ENCODE assay signal across 1 cellular context in the genomic region with DNA sequence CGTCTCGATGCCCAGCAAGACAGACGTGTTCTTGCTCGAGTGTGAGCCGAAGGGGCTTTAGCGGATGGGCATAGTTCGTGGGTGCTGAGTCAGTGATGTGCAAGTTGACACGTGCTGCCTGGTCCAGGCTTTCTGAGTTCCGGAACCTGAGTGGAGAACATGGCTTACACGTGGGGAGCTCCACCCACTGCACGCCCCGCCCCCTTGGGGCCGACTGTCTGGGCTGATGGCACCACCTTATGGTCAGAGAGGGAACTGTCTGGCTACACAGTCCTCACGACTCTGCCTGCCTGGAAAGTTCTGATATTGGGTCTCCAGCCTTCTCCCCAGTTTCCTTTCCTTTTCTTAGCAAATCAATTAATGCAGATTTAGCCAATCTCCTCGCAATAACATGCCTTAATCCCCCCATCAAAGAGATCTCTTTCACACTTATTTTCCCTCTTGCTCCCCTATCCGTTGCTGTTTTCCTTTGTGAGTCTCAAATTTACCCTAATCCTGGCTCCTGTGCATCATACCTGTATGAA.
TF ChIP-seq lines count a peak whose summit lies in the region.

No MANE protein-coding gene starts in this region.

TF ChIP-seq in HepG2, 621 proteins besides CTCF, POLR2A, EP300 and RAD21 (continued from another document and continues in another):
- 0 out of 2 replicates have a peak, but pooled peaks have one; percentile 86 for TF ChIP-seq SRY (CRISPR knock-in tag; IDR thresholded peaks at IDR 0.05)
- TF ChIP-seq ZNF7 (CRISPR knock-in tag; IDR thresholded peaks at IDR 0.05) = no peak
- no peak for TF ChIP-seq ZNF234 (CRISPR knock-in tag; conservative IDR thresholded peaks at IDR 0.05)
- TF ChIP-seq ARNT (IDR thresholded peaks at IDR 0.05) = no peak
- TF ChIP-seq ZNF737 (CRISPR knock-in tag; IDR thresholded peaks at IDR 0.05; ENCODE audit: borderline replicate concordance) = no peak
- no peak for TF ChIP-seq ZNF800 (CRISPR knock-in tag; IDR thresholded peaks at IDR 0.05)
- no peak for TF ChIP-seq FIP1L1 (IDR thresholded peaks at IDR 0.05; ENCODE audit: borderline replicate concordance, insufficient read depth, low read depth, low read length)
- TF ChIP-seq FOSL2 (CRISPR knock-in tag; IDR thresholded peaks at IDR 0.05) = peak; percentile 63
- TF ChIP-seq DRAP1 (CRISPR knock-in tag; IDR thresholded peaks at IDR 0.05) = no peak
- no peak for TF ChIP-seq ZNF83 (CRISPR knock-in tag; IDR thresholded peaks at IDR 0.05; ENCODE audit: borderline replicate concordance)
- TF ChIP-seq ISX (CRISPR knock-in tag; conservative IDR thresholded peaks at IDR 0.05) = no peak
- no peak for TF ChIP-seq NAIF1 (CRISPR knock-in tag; IDR thresholded peaks at IDR 0.05; ENCODE audit: borderline replicate concordance)
- TF ChIP-seq CENPX (CRISPR knock-in tag; IDR thresholded peaks at IDR 0.05) = no peak
- no peak for TF ChIP-seq ZNF296 (CRISPR knock-in tag; conservative IDR thresholded peaks at IDR 0.05)
- TF ChIP-seq, protein P1, sequence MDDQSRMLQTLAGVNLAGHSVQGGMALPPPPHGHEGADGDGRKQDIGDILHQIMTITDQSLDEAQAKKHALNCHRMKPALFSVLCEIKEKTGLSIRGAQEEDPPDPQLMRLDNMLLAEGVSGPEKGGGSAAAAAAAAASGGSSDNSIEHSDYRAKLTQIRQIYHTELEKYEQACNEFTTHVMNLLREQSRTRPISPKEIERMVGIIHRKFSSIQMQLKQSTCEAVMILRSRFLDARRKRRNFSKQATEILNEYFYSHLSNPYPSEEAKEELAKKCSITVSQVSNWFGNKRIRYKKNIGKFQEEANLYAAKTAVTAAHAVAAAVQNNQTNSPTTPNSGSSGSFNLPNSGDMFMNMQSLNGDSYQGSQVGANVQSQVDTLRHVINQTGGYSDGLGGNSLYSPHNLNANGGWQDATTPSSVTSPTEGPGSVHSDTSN (CRISPR knock-in tag; IDR thresholded peaks at IDR 0.05; ENCODE audit: borderline replicate concordance) = no peak
- no peak for TF ChIP-seq SPEN (CRISPR knock-in tag; IDR thresholded peaks at IDR 0.05; ENCODE audit: low read depth)
- TF ChIP-seq ARNTL (CRISPR knock-in tag; IDR thresholded peaks at IDR 0.05) = peak; percentile 90
- no peak for TF ChIP-seq POLR2G (IDR thresholded peaks at IDR 0.05; ENCODE audit: low read depth, low read length)
- TF ChIP-seq ZKSCAN1 (IDR thresholded peaks at IDR 0.05; ENCODE audit: low read length) = no peak; the same call in 1 of the 2 replicates
- no peak for TF ChIP-seq ZMAT5 (CRISPR knock-in tag; IDR thresholded peaks at IDR 0.05; ENCODE audit: borderline replicate concordance, low read depth)
- no peak for TF ChIP-seq U2AF1 (optimal IDR thresholded peaks at IDR 0.05; ENCODE audit: low read depth, low read length)
- TF ChIP-seq ZNF33A (CRISPR knock-in tag; IDR thresholded peaks at IDR 0.05; ENCODE audit: borderline replicate concordance) = no peak
- TF ChIP-seq HMG20A (CRISPR knock-in tag; IDR thresholded peaks at IDR 0.05; ENCODE audit: borderline replicate concordance) = no peak; the same call in 1 of the 2 replicates
- TF ChIP-seq E2F1 (CRISPR knock-in tag; IDR thresholded peaks at IDR 0.05) = no peak
- TF ChIP-seq MTA3 (CRISPR knock-in tag; IDR thresholded peaks at IDR 0.05) = no peak
- no peak for TF ChIP-seq NR1H2 (CRISPR knock-in tag; IDR thresholded peaks at IDR 0.05; ENCODE audit: borderline replicate concordance, low read depth)
- 0 out of 2 replicates have a peak, but pooled peaks have one; percentile 44 for TF ChIP-seq ZNF451 (CRISPR knock-in tag; IDR thresholded peaks at IDR 0.05)
- TF ChIP-seq ZNF382 (CRISPR knock-in tag; IDR thresholded peaks at IDR 0.05; ENCODE audit: borderline replicate concordance) = no peak
- no peak for TF ChIP-seq ZNF510 (CRISPR knock-in tag; IDR thresholded peaks at IDR 0.05; ENCODE audit: low read depth)
- TF ChIP-seq ZBTB14 (CRISPR knock-in tag; IDR thresholded peaks at IDR 0.05) = no peak
- peak; percentile 52; the same call in 1 of the 2 replicates for TF ChIP-seq ZNF501 (CRISPR knock-in tag; IDR thresholded peaks at IDR 0.05)
- no peak for TF ChIP-seq ADNP (CRISPR knock-in tag; IDR thresholded peaks at IDR 0.05)
- TF ChIP-seq NBN (conservative IDR thresholded peaks at IDR 0.05) = no peak
- TF ChIP-seq HNRNPUL1 (IDR thresholded peaks at IDR 0.05; ENCODE audit: low read depth, low read length) = no peak
- no peak for TF ChIP-seq TBL1XR1 (IDR thresholded peaks at IDR 0.05; ENCODE audit: borderline replicate concordance, low read length, partially characterized antibody)
- no peak for TF ChIP-seq DNMT1 (CRISPR knock-in tag; IDR thresholded peaks at IDR 0.05)
- TF ChIP-seq FOXJ3 (CRISPR knock-in tag; IDR thresholded peaks at IDR 0.05; ENCODE audit: borderline replicate concordance) = no peak
- TF ChIP-seq KMT2B (CRISPR knock-in tag; IDR thresholded peaks at IDR 0.05) = no peak
- no peak for TF ChIP-seq SRSF9 (IDR thresholded peaks at IDR 0.05; ENCODE audit: borderline replicate concordance, insufficient read depth, low read depth, low read length, poor library complexity, severe bottlenecking)
- TF ChIP-seq, protein P2, sequence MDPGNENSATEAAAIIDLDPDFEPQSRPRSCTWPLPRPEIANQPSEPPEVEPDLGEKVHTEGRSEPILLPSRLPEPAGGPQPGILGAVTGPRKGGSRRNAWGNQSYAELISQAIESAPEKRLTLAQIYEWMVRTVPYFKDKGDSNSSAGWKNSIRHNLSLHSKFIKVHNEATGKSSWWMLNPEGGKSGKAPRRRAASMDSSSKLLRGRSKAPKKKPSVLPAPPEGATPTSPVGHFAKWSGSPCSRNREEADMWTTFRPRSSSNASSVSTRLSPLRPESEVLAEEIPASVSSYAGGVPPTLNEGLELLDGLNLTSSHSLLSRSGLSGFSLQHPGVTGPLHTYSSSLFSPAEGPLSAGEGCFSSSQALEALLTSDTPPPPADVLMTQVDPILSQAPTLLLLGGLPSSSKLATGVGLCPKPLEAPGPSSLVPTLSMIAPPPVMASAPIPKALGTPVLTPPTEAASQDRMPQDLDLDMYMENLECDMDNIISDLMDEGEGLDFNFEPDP (CRISPR knock-in tag; conservative IDR thresholded peaks at IDR 0.05) = no peak
- no peak for TF ChIP-seq ZNF33B (CRISPR knock-in tag; IDR thresholded peaks at IDR 0.05)
- TF ChIP-seq NFYC (CRISPR knock-in tag; IDR thresholded peaks at IDR 0.05) = peak; percentile 50; the same call in 1 of the 2 replicates
- TF ChIP-seq ZNF441 (CRISPR knock-in tag; IDR thresholded peaks at IDR 0.05; ENCODE audit: borderline replicate concordance) = no peak
- TF ChIP-seq ZNF496 (CRISPR knock-in tag; IDR thresholded peaks at IDR 0.05; ENCODE audit: insufficient replicate concordance) = no peak
- TF ChIP-seq CHCHD3 (CRISPR knock-in tag; IDR thresholded peaks at IDR 0.05) = no peak
- no peak for TF ChIP-seq ZUFSP (CRISPR knock-in tag; IDR thresholded peaks at IDR 0.05; ENCODE audit: borderline replicate concordance)
- TF ChIP-seq MBNL3 (CRISPR knock-in tag; conservative IDR thresholded peaks at IDR 0.05) = no peak
- no peak for TF ChIP-seq CEBPZ (IDR thresholded peaks at IDR 0.05; ENCODE audit: low read length)
- 0 out of 2 replicates have a peak, but pooled peaks have one; percentile 31 for TF ChIP-seq ZNF335 (CRISPR knock-in tag; IDR thresholded peaks at IDR 0.05)
- TF ChIP-seq MZF1 (CRISPR knock-in tag; IDR thresholded peaks at IDR 0.05; ENCODE audit: borderline replicate concordance) = no peak
- TF ChIP-seq HNF4A (CRISPR knock-in tag; IDR thresholded peaks at IDR 0.05) = no peak
- no peak for TF ChIP-seq SAFB2 (CRISPR knock-in tag; IDR thresholded peaks at IDR 0.05; ENCODE audit: borderline replicate concordance, low read depth)
- no peak for TF ChIP-seq ZNF337 (CRISPR knock-in tag; IDR thresholded peaks at IDR 0.05; ENCODE audit: borderline replicate concordance, low read depth)
- no peak for TF ChIP-seq STAT5B (CRISPR knock-in tag; IDR thresholded peaks at IDR 0.05)
- TF ChIP-seq ZNF782 (CRISPR knock-in tag; IDR thresholded peaks at IDR 0.05; ENCODE audit: borderline replicate concordance) = no peak
- peak; percentile 65; the same call in 1 of the 2 replicates for TF ChIP-seq CBX5 (CRISPR knock-in tag; IDR thresholded peaks at IDR 0.05; ENCODE audit: borderline replicate concordance)
- no peak for TF ChIP-seq ZNF724P (CRISPR knock-in tag; IDR thresholded peaks at IDR 0.05; ENCODE audit: borderline replicate concordance)
- TF ChIP-seq ZNF10 (CRISPR knock-in tag; IDR thresholded peaks at IDR 0.05; ENCODE audit: borderline replicate concordance, low read depth) = no peak
- 0 out of 2 replicates have a peak, but pooled peaks have one; percentile 31 for TF ChIP-seq ZNF556 (CRISPR knock-in tag; IDR thresholded peaks at IDR 0.05; ENCODE audit: borderline replicate concordance)
